In the genomic region with DNA sequence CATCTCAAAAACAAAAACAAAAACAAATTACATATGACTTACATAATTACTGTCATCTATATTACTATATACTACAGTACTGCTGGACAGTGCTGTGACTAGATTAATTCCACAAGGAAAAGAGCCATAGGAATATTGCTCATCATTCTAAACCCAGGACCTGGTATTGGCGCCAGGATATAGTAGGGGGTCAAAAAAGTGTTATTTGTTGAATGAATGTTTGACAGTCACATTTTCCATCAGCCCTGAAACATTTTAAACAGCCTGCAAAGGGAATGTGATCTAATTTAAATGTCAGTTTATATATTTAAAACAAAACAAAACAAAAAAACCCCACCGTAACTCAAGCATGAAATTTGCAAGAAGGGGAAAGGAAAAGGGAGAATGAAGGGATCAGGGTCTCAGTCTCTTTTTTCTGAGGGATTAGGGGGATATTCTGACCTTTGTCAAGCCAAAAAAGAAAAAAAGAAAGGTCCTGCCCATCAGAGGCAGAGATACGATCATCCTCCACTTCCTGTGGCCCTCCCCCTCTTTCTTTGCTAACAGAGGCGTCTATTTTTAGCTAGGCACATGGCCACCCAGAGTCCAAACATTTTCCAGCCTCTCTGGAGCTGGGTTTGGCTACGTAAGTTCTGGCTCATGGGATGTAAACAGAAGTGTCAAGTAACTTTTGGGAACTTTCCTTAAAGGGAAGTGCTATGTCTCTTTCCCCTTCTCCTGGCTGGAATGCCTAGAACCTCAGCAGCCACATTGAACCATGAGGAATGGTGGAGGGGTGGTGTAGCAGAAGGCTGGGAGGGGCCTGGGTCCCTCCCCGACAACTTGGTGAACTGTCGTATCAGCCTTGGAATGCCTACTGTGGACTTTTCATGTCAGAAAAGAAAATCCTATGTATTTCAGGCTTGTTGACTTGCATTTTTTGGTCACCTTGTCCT, we compare ENCODE assay signal across 1 cellular context.
TF ChIP-seq lines count a peak whose summit lies in the region.

No MANE protein-coding gene starts in this region.

TF ChIP-seq in K562, 482 proteins besides CTCF, POLR2A, EP300 and RAD21 (continued from another document and continues in another):
- TF ChIP-seq CHD7 (IDR thresholded peaks at IDR 0.05; ENCODE audit: low read depth, low read length) (no peak), ASH1L (IDR thresholded peaks at IDR 0.05; ENCODE audit: borderline replicate concordance, low read depth, partially characterized antibody) (no peak), ZNF224 (CRISPR knock-in tag; IDR thresholded peaks at IDR 0.05) (0 out of 2 replicates have a peak, but pooled peaks have one; percentile 45), MTA1 (IDR thresholded peaks at IDR 0.05; ENCODE audit: borderline replicate concordance) (no peak), ARID1B (IDR thresholded peaks at IDR 0.05) (peak; percentile 78), MAZ (CRISPR knock-in tag; conservative IDR thresholded peaks at IDR 0.05 in 1 of 2, IDR thresholded peaks at IDR 0.05 in 1 of 2) (peak; percentile 75 to 84), FOXJ3 (CRISPR knock-in tag; IDR thresholded peaks at IDR 0.05) (no peak), UBTF (IDR thresholded peaks at IDR 0.05; ENCODE audit: borderline replicate concordance in 1 of 2, low read depth in 2 of 2, low read length in 2 of 2) (no peak), BACH1 (tag; IDR thresholded peaks at IDR 0.05) (peak; percentile 88), ZFP91 (CRISPR knock-in tag; IDR thresholded peaks at IDR 0.05) (no peak), CREBBP (IDR thresholded peaks at IDR 0.05; ENCODE audit: low read depth, low read length) (no peak), MEIS2 (IDR thresholded peaks at IDR 0.05; ENCODE audit: partially characterized antibody) (peak; percentile 60), ARID2 (IDR thresholded peaks at IDR 0.05) (no peak), ZBTB7A (IDR thresholded peaks at IDR 0.05; ENCODE audit: borderline replicate concordance, control insufficient read depth, low read depth, low read length) (no peak), HMG20B (CRISPR knock-in tag; IDR thresholded peaks at IDR 0.05) (no peak), IRF1 (CRISPR knock-in tag; IDR thresholded peaks at IDR 0.05; ENCODE audit: borderline replicate concordance) (no peak), DEAF1 (CRISPR knock-in tag; IDR thresholded peaks at IDR 0.05) (no peak), NR2F6 (CRISPR knock-in tag; IDR thresholded peaks at IDR 0.05) (no peak), ERF (CRISPR knock-in tag; IDR thresholded peaks at IDR 0.05) (peak; percentile 80), EP400 (IDR thresholded peaks at IDR 0.05) (peak; percentile 96)
- TF ChIP-seq, protein P1, sequence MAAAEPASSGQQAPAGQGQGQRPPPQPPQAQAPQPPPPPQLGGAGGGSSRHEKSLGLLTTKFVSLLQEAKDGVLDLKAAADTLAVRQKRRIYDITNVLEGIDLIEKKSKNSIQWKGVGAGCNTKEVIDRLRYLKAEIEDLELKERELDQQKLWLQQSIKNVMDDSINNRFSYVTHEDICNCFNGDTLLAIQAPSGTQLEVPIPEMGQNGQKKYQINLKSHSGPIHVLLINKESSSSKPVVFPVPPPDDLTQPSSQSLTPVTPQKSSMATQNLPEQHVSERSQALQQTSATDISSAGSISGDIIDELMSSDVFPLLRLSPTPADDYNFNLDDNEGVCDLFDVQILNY (CRISPR knock-in tag; IDR thresholded peaks at IDR 0.05), result no peak
- TF ChIP-seq, protein P2, sequence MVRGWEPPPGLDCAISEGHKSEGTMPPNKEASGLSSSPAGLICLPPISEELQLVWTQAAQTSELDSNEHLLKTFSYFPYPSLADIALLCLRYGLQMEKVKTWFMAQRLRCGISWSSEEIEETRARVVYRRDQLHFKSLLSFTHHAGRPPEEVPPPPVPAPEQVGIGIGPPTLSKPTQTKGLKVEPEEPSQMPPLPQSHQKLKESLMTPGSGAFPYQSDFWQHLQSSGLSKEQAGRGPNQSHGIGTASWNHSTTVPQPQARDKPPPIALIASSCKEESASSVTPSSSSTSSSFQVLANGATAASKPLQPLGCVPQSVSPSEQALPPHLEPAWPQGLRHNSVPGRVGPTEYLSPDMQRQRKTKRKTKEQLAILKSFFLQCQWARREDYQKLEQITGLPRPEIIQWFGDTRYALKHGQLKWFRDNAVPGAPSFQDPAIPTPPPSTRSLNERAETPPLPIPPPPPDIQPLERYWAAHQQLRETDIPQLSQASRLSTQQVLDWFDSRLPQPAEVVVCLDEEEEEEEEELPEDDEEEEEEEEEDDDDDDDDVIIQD (CRISPR knock-in tag; IDR thresholded peaks at IDR 0.05), result no peak; the same call in 1 of the 2 replicates
- TF ChIP-seq, protein P3, sequence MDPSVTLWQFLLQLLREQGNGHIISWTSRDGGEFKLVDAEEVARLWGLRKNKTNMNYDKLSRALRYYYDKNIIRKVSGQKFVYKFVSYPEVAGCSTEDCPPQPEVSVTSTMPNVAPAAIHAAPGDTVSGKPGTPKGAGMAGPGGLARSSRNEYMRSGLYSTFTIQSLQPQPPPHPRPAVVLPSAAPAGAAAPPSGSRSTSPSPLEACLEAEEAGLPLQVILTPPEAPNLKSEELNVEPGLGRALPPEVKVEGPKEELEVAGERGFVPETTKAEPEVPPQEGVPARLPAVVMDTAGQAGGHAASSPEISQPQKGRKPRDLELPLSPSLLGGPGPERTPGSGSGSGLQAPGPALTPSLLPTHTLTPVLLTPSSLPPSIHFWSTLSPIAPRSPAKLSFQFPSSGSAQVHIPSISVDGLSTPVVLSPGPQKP (CRISPR knock-in tag; IDR thresholded peaks at IDR 0.05), result no peak
- TF ChIP-seq, protein P4, sequence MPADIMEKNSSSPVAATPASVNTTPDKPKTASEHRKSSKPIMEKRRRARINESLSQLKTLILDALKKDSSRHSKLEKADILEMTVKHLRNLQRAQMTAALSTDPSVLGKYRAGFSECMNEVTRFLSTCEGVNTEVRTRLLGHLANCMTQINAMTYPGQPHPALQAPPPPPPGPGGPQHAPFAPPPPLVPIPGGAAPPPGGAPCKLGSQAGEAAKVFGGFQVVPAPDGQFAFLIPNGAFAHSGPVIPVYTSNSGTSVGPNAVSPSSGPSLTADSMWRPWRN (IDR thresholded peaks at IDR 0.05; ENCODE audit: low read depth), result no peak
